8 cellular contexts compared by ENCODE assay signal in genomic region chr20:62500237-62500864, GRCh38. TPM values are rescaled to one million over a fixed set of nuclear protein-coding genes. Genes with fewer than 3 reads are reported as not detected.
DNase-seq lines count a peak whose midpoint lies in the region; ATAC-seq and TF ChIP-seq lines count a peak whose summit lies in the region.

No MANE protein-coding gene starts in this region.

- POLR2A ChIA-PET in Panc1 (lab: Charles Lee): no interaction called here

- H3K36me3 ChIP-seq in Panc1 (ENCODE audit: control insufficient read depth, insufficient read depth, low read length): no peaks in the 10 kb centered on the region

- H3K4me3 ChIP-seq in Panc1 (ENCODE audit: low read depth in 2 of 2, low read length in 2 of 2): no peak overlapping the region

- TF ChIP-seq CTCF in C4-2B (conservative IDR thresholded peaks at IDR 0.05) (peak; percentile 97), Panc1 (IDR thresholded peaks at IDR 0.05) (peak; percentile 97), nephron progenitor cell (IDR thresholded peaks at IDR 0.05) (peak; percentile 71)

- H3K27me3 ChIP-seq in Panc1 (ENCODE audit: control insufficient read depth, insufficient read depth, low read length): no peaks in the 10 kb centered on the region

- ATAC-seq in HG03342 (IDR thresholded peaks at IDR 0.05; ENCODE audit: unreplicated experiment) (peak; percentile 34), Panc1 (peak; percentile 78), HG03097 (IDR thresholded peaks at IDR 0.05; ENCODE audit: low FRiP score, unreplicated experiment) (no peak)
- ATAC-seq in activated T-cell treated with anti-CD3 and anti-CD28 coated beads, Interleukin-2, amount 50 U/mL, for 72 hours (replicated peaks in 1 of 2): peak; percentile 10 to 12
- ATAC-seq in stimulated activated naive CD8-positive, alpha-beta T cell treated with anti-CD3 and anti-CD28 coated beads, Interleukin-15, Interleukin-2, amounts not matched to agents 100 U/mL and 50 U/mL, for 24 hours: no peak

- in situ Hi-C loops in Panc1 (cut with HindIII; ENCODE audit: low pct_unique_long_range_greater_than_20kb, low sequenced_read_pairs): no loop called here

- no peaks in the 10 kb centered on the region for H3K9me3 ChIP-seq in Panc1 (ENCODE audit: control insufficient read depth, insufficient read depth, low read depth, low read length)

- H3K27ac ChIP-seq in C4-2B: no peak overlapping the region
- H3K27ac ChIP-seq in Panc1 (ENCODE audit: low read length): peak overlapping the region; percentile 84

- H3K4me1 Mint-ChIP-seq in activated T-cell treated with anti-CD3 and anti-CD28 coated beads, Interleukin-2, amount 50 U/mL, for 72 hours (ENCODE audit: low read depth): peaks cover 40% of the 10 kb centered on the region
- H3K4me1 Mint-ChIP-seq in nephron progenitor cell: peaks cover 52% of the 10 kb centered on the region

- H3K27me3 Mint-ChIP-seq in activated T-cell treated with anti-CD3 and anti-CD28 coated beads, Interleukin-2, amount 50 U/mL, for 72 hours (ENCODE audit: low read depth): no peaks in the 10 kb centered on the region
- peaks cover 14% of the 10 kb centered on the region for H3K27me3 Mint-ChIP-seq in nephron progenitor cell (ENCODE audit: low read depth, poor library complexity)

- DNase-seq in Panc1 (ENCODE audit: low read depth, low spot score) (no peak), fibroblast of gingiva (ENCODE audit: low read depth) (peak; percentile 13), nephron progenitor cell (peak; percentile 94)
- DNase-seq in activated T-cell treated with anti-CD3 and anti-CD28 coated beads, Interleukin-2, amount 50 U/mL, for 72 hours: peak; percentile 82 to 88
- DNase-seq in stimulated activated naive CD8-positive, alpha-beta T cell treated with anti-CD3 and anti-CD28 coated beads, Interleukin-15, Interleukin-2, amounts not matched to agents 100 U/mL and 50 U/mL, for 24 hours: peak; percentile 92

- no peak overlapping the region for H3K4me3 Mint-ChIP-seq in activated T-cell treated with anti-CD3 and anti-CD28 coated beads, Interleukin-2, amount 50 U/mL, for 72 hours
- H3K4me3 Mint-ChIP-seq in nephron progenitor cell: no peak overlapping the region

- H3K36me3 Mint-ChIP-seq in activated T-cell treated with anti-CD3 and anti-CD28 coated beads, Interleukin-2, amount 50 U/mL, for 72 hours (ENCODE audit: insufficient read depth in 2 of 2): peaks cover 0 to 4% of the 10 kb centered on the region in 2 donors
- H3K36me3 Mint-ChIP-seq in nephron progenitor cell (ENCODE audit: low read depth): no peaks in the 10 kb centered on the region

- peaks cover 36% of the 10 kb centered on the region for H3K4me1 ChIP-seq in Panc1 (ENCODE audit: control insufficient read depth, insufficient read depth, low read length)

- intact Hi-C loops in Panc1 (cut with micrococcal nuclease; ENCODE audit: unreplicated experiment): loop anchor here (5.0 kb wide), 1 partner anchor 117 kb away; no protein-coding TSS in a partner anchor

- CTCF ChIA-PET in Panc1 (lab: Charles Lee): interaction anchor here (0.6 to 1.7 kb wide), 17 partner anchors 8 to 1317 kb away, joined by 3 to 36 read pairs (median 4); no protein-coding TSS in a partner anchor

- no TSS peak for BruUV-seq in Panc1 (replicated peaks; lab: Mats Ljungman, UMichigan)

- peaks cover 4 to 5% of the 10 kb centered on the region in 2 donors for H3K9me3 Mint-ChIP-seq in activated T-cell treated with anti-CD3 and anti-CD28 coated beads, Interleukin-2, amount 50 U/mL, for 72 hours
- H3K9me3 Mint-ChIP-seq in nephron progenitor cell: no peaks in the 10 kb centered on the region

- H3K27ac Mint-ChIP-seq in activated T-cell treated with anti-CD3 and anti-CD28 coated beads, Interleukin-2, amount 50 U/mL, for 72 hours: peak overlapping the region; percentile 0
- peak overlapping the region; percentile 4 for H3K27ac Mint-ChIP-seq in nephron progenitor cell

RNA-seq across cellular contexts. Expression of gene GATA5, which starts 24.6 kb away (rescaled TPM):
- 53.2 TPM for total RNA-seq in Panc1 (2021; ENCODE audit: unreplicated experiment)
- 45.6 TPM for polyA plus RNA-seq in Panc1 (2012; ENCODE audit: insufficient read length)
- total RNA-seq in activated T-cell treated with anti-CD3 and anti-CD28 coated beads, Interleukin-2, amount 50 U/mL, for 72 hours: not detected

Comparison
In these comparisons a context has a peak if more than half of its experiments do, and no peak if none do; other contexts are left out.
1. ATAC-seq: peak in HG03342 (single experiment), Panc1 (single experiment) and activated T-cell treated with anti-CD3 and anti-CD28 coated beads, Interleukin-2, amount 50 U/mL, for 72 hours (2 of 2); none in stimulated activated naive CD8-positive, alpha-beta T cell treated with anti-CD3 and anti-CD28 coated beads, Interleukin-15, Interleukin-2, amounts not matched to agents 100 U/mL and 50 U/mL, for 24 hours (single experiment) and HG03097 (single experiment).
2. RNA of gene GATA5, which starts 24.6 kb away (total RNA-seq): 53.2 TPM in Panc1 (single experiment); not detected in activated T-cell treated with anti-CD3 and anti-CD28 coated beads, Interleukin-2, amount 50 U/mL, for 72 hours; every median in the first group is over 10 times any median in the second.
3. Peak in every context shown above with its lines, with median percentiles within 50 percentile points of each other: CTCF ChIP-seq.